Comparison of ENCODE assay signal across 8 cellular contexts in the genomic region with DNA sequence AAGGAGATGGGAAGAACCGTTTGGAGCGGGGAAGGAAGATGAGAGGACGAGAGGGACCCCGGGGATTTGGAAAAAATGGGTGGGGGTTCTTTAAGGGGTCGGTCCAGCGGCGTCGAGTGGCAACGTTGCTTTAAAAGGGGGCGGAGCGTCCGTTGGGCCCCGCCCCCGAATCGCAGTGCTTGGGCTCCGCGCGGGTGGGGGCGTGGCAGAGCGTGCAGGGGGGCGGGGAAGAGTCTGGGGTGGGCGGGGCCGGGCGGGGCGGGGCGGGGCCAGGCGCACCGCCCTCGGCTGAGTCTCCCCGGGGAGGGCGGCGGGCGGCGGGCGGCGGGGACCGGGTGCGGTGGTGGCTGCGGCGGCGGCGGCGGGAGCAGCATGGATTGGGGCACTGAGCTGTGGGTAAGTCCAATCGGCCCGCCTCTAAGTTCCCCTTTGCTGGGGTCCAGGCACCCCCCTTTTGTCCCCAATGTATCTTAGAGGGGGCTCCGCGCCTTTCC. TPM values are rescaled to one million over a fixed set of nuclear protein-coding genes. Genes with fewer than 3 reads are reported as not detected.
DNase-seq lines count a peak whose midpoint lies in the region; ATAC-seq and TF ChIP-seq lines count a peak whose summit lies in the region.

A gene with protein sequence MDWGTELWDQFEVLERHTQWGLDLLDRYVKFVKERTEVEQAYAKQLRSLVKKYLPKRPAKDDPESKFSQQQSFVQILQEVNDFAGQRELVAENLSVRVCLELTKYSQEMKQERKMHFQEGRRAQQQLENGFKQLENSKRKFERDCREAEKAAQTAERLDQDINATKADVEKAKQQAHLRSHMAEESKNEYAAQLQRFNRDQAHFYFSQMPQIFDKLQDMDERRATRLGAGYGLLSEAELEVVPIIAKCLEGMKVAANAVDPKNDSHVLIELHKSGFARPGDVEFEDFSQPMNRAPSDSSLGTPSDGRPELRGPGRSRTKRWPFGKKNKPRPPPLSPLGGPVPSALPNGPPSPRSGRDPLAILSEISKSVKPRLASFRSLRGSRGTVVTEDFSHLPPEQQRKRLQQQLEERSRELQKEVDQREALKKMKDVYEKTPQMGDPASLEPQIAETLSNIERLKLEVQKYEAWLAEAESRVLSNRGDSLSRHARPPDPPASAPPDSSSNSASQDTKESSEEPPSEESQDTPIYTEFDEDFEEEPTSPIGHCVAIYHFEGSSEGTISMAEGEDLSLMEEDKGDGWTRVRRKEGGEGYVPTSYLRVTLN (plus strand): TSS at position 291 of the 494 bp plus-strand sequence. CDS start 82 bp downstream, at position 373.

- no peak for ATAC-seq in activated CD4-positive, CD25-positive, alpha-beta regulatory T cell treated with anti-CD3 and anti-CD28 coated beads, Interleukin-2, amount 50 U/mL, for 24 hours
- no peak for ATAC-seq in GM21619 (IDR thresholded peaks at IDR 0.05; ENCODE audit: unreplicated experiment)

- TF ChIP-seq CTCF in mesothelial cell of epicardium (IDR thresholded peaks at IDR 0.05; ENCODE audit: unreplicated experiment): no peak

- peaks cover 64% of the 10 kb centered on the region for H3K4me1 Mint-ChIP-seq in mesothelial cell of epicardium

- no peaks in the 10 kb centered on the region for H3K9me3 Mint-ChIP-seq in mesothelial cell of epicardium

- H3K36me3 Mint-ChIP-seq in mesothelial cell of epicardium: peaks cover 11% of the 10 kb centered on the region

- peak; percentile 64 to 71 (median 68) for DNase-seq in activated CD4-positive, CD25-positive, alpha-beta regulatory T cell (lab: John Stamatoyannopoulos, UW)
- peak; percentile 70 for DNase-seq in NOMO-1 treated with DMSO at 0.1 percent for 48 hours (lab: John Stamatoyannopoulos, UW; ENCODE audit: unreplicated experiment)
- DNase-seq in activated T-cell treated with anti-CD3 and anti-CD28 coated beads for 24 hours (ENCODE audit: low read depth): peak; percentile 79
- DNase-seq in epidermal melanocyte (ENCODE audit: insufficient read length, low spot score): peak; percentile 58
- DNase-seq in mesothelial cell of epicardium (ENCODE audit: low spot score in 2 of 2, unreplicated experiment in 2 of 2): peak; percentile 78 to 84
- DNase-seq in stimulated activated CD8-positive, alpha-beta memory T cell treated with anti-CD3 and anti-CD28 coated beads, Interleukin-15, amount 100 ng/mL, for 24 hours (ENCODE audit: low read depth): peak; percentile 69

- peak within 1 kb of the TSS; percentile 98 for H3K27ac Mint-ChIP-seq in mesothelial cell of epicardium

- no peaks in the 10 kb centered on the region for H3K27me3 Mint-ChIP-seq in mesothelial cell of epicardium (ENCODE audit: low read depth)

- H3K4me3 Mint-ChIP-seq in mesothelial cell of epicardium: peak within 1 kb of the TSS; percentile 98

RNA-seq across cellular contexts. Expression of the gene that starts here (rescaled TPM):
- 67.5 to 73.2 TPM (median 69.5 TPM) in 3 replicates for total RNA-seq in mesothelial cell of epicardium
